Comparison of ENCODE assay signal across 17 cellular contexts in genomic region chr6:28315628-28316027, GRCh38. TPM values are rescaled to one million over a fixed set of nuclear protein-coding genes. Genes with fewer than 3 reads are reported as not detected.
DNase-seq lines count a peak whose midpoint lies in the region; ATAC-seq and TF ChIP-seq lines count a peak whose summit lies in the region.
"Had no signal": no experiment of that assay in that cellular context is flagged by ENCODE, and none has a peak within 500 bp of the region (broad histone marks: within the 10 kb centered on the region; RNA-seq: fewer than 3 reads in every experiment).

No MANE protein-coding gene starts in this region.

- TF ChIP-seq CTCF in A673 (conservative IDR thresholded peaks at IDR 0.05; ENCODE audit: low read depth, low read length) = no peak

- POLR2A ChIA-PET in A673 (lab: Charles Lee; ENCODE audit: low non-redundant PET) = no interaction called here

- BruUV-seq in A673 (replicated peaks; lab: Mats Ljungman, UMichigan) = no TSS peak

- DNase-seq in A673 (ENCODE audit: low spot score) (peak; percentile 48), ELR (ENCODE audit: low read depth) (peak; percentile 28), RPMI7951 (ENCODE audit: low read depth) (peak; percentile 40), inferior parietal cortex (ENCODE audit: extremely low spot score) (peak; percentile 17), hypothalamus (lab: John Stamatoyannopoulos, UW) (no peak), G401 (ENCODE audit: low spot score) (no peak)
- DNase-seq: CD8-positive, alpha-beta T cell; HCEC 1CT; KBM-7; MM.1S; NCI-H1105; NCI-H187; NCI-H446 treated with DMSO at 0.1 percent for 48 hours; NCI-H748 treated with DMSO at 0.1 percent for 48 hours; Peyer's patch; SHP77 had no signal

- no peak overlapping the region for H3K27ac ChIP-seq in A673 (ENCODE audit: low read depth, low read length, poor library complexity, severe bottlenecking)
- H3K27ac ChIP-seq: Peyer's patch had no signal

- H3K4me3 ChIP-seq in A673 (ENCODE audit: low read depth, low read length, poor library complexity, severe bottlenecking) = no peak overlapping the region
- H3K4me3 ChIP-seq: Peyer's patch had no signal

- no peaks in the 10 kb centered on the region for H3K9me3 ChIP-seq in A673 (ENCODE audit: low read depth, low read length, poor library complexity, severe bottlenecking)
- H3K9me3 ChIP-seq: Peyer's patch had no signal

- H3K4me1 ChIP-seq in A673 (ENCODE audit: insufficient read depth, low read length, poor library complexity, severe bottlenecking) = no peaks in the 10 kb centered on the region
- H3K4me1 ChIP-seq: Peyer's patch had no signal

- ATAC-seq in GM18519 (IDR thresholded peaks at IDR 0.05; ENCODE audit: low FRiP score, unreplicated experiment) = no peak
- ATAC-seq: CD8-positive, alpha-beta T cell had no signal

- CTCF ChIA-PET in A673 (lab: Charles Lee) = no interaction called here

- in situ Hi-C loops in G401 (cut with HindIII; ENCODE audit: low sequenced_read_pairs) = no loop called here

- H3K27me3 ChIP-seq in A673 (replicated peaks; ENCODE audit: insufficient read depth, low read depth, low read length, poor library complexity) = no peaks in the 10 kb centered on the region
- H3K27me3 ChIP-seq: Peyer's patch had no signal

- no peaks in the 10 kb centered on the region for H3K36me3 ChIP-seq in A673 (ENCODE audit: insufficient read depth, low read length, poor library complexity, severe bottlenecking)
- H3K36me3 ChIP-seq: Peyer's patch had no signal

- intact Hi-C loops in A673 (cut with micrococcal nuclease; ENCODE audit: unreplicated experiment) = no loop called here

RNA-seq across cellular contexts. Expression of gene ZSCAN31, which starts 20.3 kb away (rescaled TPM):
- total RNA-seq in A673 (2021) = 3.5 and 4.3 TPM in 2 replicates
- 1.6 and 3.8 TPM in 2 replicates for total RNA-seq in RPMI7951 (2014; rRNA removed; shearing (Covaris generic))
- total RNA-seq in G401 (2014; rRNA removed; shearing (Covaris generic)) = 6.8 and 10.6 TPM in 2 replicates

RNA-seq across cellular contexts. Expression of gene ZKSCAN3, which starts 34.1 kb away (rescaled TPM):
- 8.0 and 8.7 TPM in 2 replicates for total RNA-seq in A673 (2021)
- total RNA-seq in RPMI7951 (2014; rRNA removed; shearing (Covaris generic)) = 3.9 and 4.3 TPM in 2 replicates
- 3.0 and 5.2 TPM in 2 replicates for total RNA-seq in G401 (2014; rRNA removed; shearing (Covaris generic))

RNA-seq across cellular contexts. Expression of gene PGBD1, which starts 34.3 kb away (rescaled TPM):
- 11.3 and 11.6 TPM in 2 replicates for total RNA-seq in A673 (2021)
- total RNA-seq in RPMI7951 (2014; rRNA removed; shearing (Covaris generic)) = 14.4 and 15.7 TPM in 2 replicates
- 8.2 and 10.8 TPM in 2 replicates for total RNA-seq in G401 (2014; rRNA removed; shearing (Covaris generic))

RNA-seq across cellular contexts. Expression of gene ZSCAN26, which starts 48.7 kb away (rescaled TPM):
- total RNA-seq in A673 (2021) = 15.1 and 19.9 TPM in 2 replicates
- total RNA-seq in RPMI7951 (2014; rRNA removed; shearing (Covaris generic)) = 20.4 and 21.4 TPM in 2 replicates
- 11.1 and 14.3 TPM in 2 replicates for total RNA-seq in G401 (2014; rRNA removed; shearing (Covaris generic))

RNA-seq across cellular contexts. Expression of gene NKAPL, which starts 56.5 kb away (rescaled TPM):
- not detected in 2 replicates for total RNA-seq in A673 (2021)
- total RNA-seq in RPMI7951 (2014; rRNA removed; shearing (Covaris generic)) = not detected in 2 replicates
- not detected in 2 replicates for total RNA-seq in G401 (2014; rRNA removed; shearing (Covaris generic))
- total RNA-seq: CD8-positive, alpha-beta T cell; Peyer's patch had no signal

Comparison
In these comparisons a context has a peak if more than half of its experiments do, and no peak if none do; other contexts are left out.
1. DNase-seq: peak in A673 (single experiment), ELR (single experiment), RPMI7951 (single experiment) and inferior parietal cortex (single experiment); none in hypothalamus (0 of 51) and G401 (single experiment).